ENCODE assay signal across 24 cellular contexts in genomic region chr12:119341988-119342387, GRCh38. TPM values are rescaled to one million over a fixed set of nuclear protein-coding genes. Genes with fewer than 3 reads are reported as not detected.
"Had no signal": no experiment of that assay in that cellular context is flagged by ENCODE, and none has a peak within 500 bp of the region (broad histone marks: within the 10 kb centered on the region; RNA-seq: fewer than 3 reads in every experiment).

No MANE protein-coding gene starts in this region.

- H3K9me3 ChIP-seq: MG63, SJSA1 had no signal

- H3K4me3 ChIP-seq: MG63, SJSA1, SK-N-MC had no signal

- H3K36me3 ChIP-seq: MG63, SJSA1 had no signal

- FAIRE-seq: RCC 7860 had no signal

- H3K4me1 ChIP-seq: SJSA1 had no signal

- H3K27me3 ChIP-seq: MG63, SJSA1 had no signal

- H3K27ac ChIP-seq: SJSA1, SK-N-MC had no signal

- DNase-seq: Karpas-422, KG1, MG63, NCI-H1092, NCI-H1105 treated with DMSO at 0.1 percent for 48 hours, NCI-H1417 treated with DMSO at 0.1 percent for 48 hours, NCI-H146, NCI-H1694 treated with DMSO at 0.1 percent for 48 hours, NCI-H1930, NCI-H2081, NCI-H2107, NCI-H2227 treated with DMSO at 0.1 percent for 48 hours, NCI-H524, NCI-H526 treated with DMSO at 0.1 percent for 48 hours, NCI-H774, Right ventricle myocardium superior, RPMI8226, SIG-M5, SW 1271 had no signal

RNA-seq across cellular contexts. Expression of gene CCDC60, which starts 7.5 kb away (rescaled TPM):
- total RNA-seq: HT-29, NCI-H460, Right ventricle myocardium superior, SJSA1 had no signal
